ENCODE assay signal across 23 cellular contexts in genomic region chr4:181659202-181659601, GRCh38.
A peak's percentile ranks its signal among the peaks of the same experiment; 100 is the strongest.
DNase-seq lines count a peak whose midpoint lies in the region; ATAC-seq and TF ChIP-seq lines count a peak whose summit lies in the region.
"Had no signal": no experiment of that assay in that cellular context is flagged by ENCODE, and none has a peak within 500 bp of the region (broad histone marks: within the 10 kb centered on the region; RNA-seq: fewer than 3 reads in every experiment).

No MANE protein-coding gene starts in this region.

- H3K79me2 ChIP-seq in ACC112 (ENCODE audit: control insufficient read depth, insufficient read depth, low read length, unreplicated experiment): no peaks in the 10 kb centered on the region
- H3K79me2 ChIP-seq in fibroblast of lung (ENCODE audit: control insufficient read depth, insufficient read depth, low read length): no peaks in the 10 kb centered on the region

- TF ChIP-seq EP300 in ovary (IDR thresholded peaks at IDR 0.05): no peak

- peaks cover 52% of the 10 kb centered on the region for H3K4me1 ChIP-seq in ACC112 (ENCODE audit: control insufficient read depth, insufficient read depth, low read length, unreplicated experiment)
- no peaks in the 10 kb centered on the region for H3K4me1 ChIP-seq in fibroblast of lung (ENCODE audit: control insufficient read depth, extremely low read depth, insufficient read depth, low read length)
- no peaks in the 10 kb centered on the region for H3K4me1 ChIP-seq in ovary (ENCODE audit: insufficient read depth)
- H3K4me1 ChIP-seq: A549, vagina had no signal

- H3K4me3 ChIP-seq in ACC112 (ENCODE audit: low read depth, low read length) (peak overlapping the region; percentile 33), fibroblast of lung (replicated peaks in 1 of 4; ENCODE audit: control extremely low read depth in 1 of 4, insufficient read depth in 1 of 4, low read depth in 3 of 4, low read length in 4 of 4) (no peak overlapping the region), ovary (no peak overlapping the region)
- H3K4me3 ChIP-seq: A549, vagina had no signal

- H3K27me3 ChIP-seq in ACC112 (ENCODE audit: insufficient read depth, low read length): no peaks in the 10 kb centered on the region
- no peaks in the 10 kb centered on the region for H3K27me3 ChIP-seq in fibroblast of lung (ENCODE audit: control insufficient read depth, insufficient read depth, low read length)
- no peaks in the 10 kb centered on the region for H3K27me3 ChIP-seq in ovary
- H3K27me3 ChIP-seq: vagina had no signal

- no peak overlapping the region for H2AFZ ChIP-seq in ACC112 (ENCODE audit: low read length, unreplicated experiment)
- no peak overlapping the region for H2AFZ ChIP-seq in fibroblast of lung (ENCODE audit: low read length)

- H3K36me3 ChIP-seq in ACC112 (ENCODE audit: insufficient read depth, low read length) (no peaks in the 10 kb centered on the region), fibroblast of lung (ENCODE audit: control insufficient read depth, insufficient read depth, low read length) (no peaks in the 10 kb centered on the region), ovary (no peaks in the 10 kb centered on the region)
- H3K36me3 ChIP-seq: vagina had no signal

- intact Hi-C loops in ovary (cut with DNase I): no loop called here

- TF ChIP-seq CTCF in fibroblast of lung (conservative IDR thresholded peaks at IDR 0.05 in 1 of 2, IDR thresholded peaks at IDR 0.05 in 1 of 2; ENCODE audit: low read depth in 1 of 2, low read length in 2 of 2) (no peak), ovary (IDR thresholded peaks at IDR 0.05) (no peak)

- no peak overlapping the region for H3K9ac ChIP-seq in fibroblast of lung (ENCODE audit: insufficient read depth, low read length)

- 34 to 50% (median 35%) methylated on average over 3 of the region's 3 CpGs for WGBS in ovary, 3 donors

- H3K27ac ChIP-seq in ACC112 (ENCODE audit: low read depth, low read length) (peak overlapping the region; percentile 100), fibroblast of lung (ENCODE audit: insufficient read depth, low read length) (no peak overlapping the region), ovary (no peak overlapping the region)
- H3K27ac ChIP-seq: A549, vagina had no signal

- no peaks in the 10 kb centered on the region for H3K9me3 ChIP-seq in fibroblast of lung (ENCODE audit: control insufficient read depth, insufficient read depth, low read depth, low read length)
- H3K9me3 ChIP-seq in ovary: no peaks in the 10 kb centered on the region
- H3K9me3 ChIP-seq: A549, vagina had no signal

- DNase-seq in OCI-M1 (lab: John Stamatoyannopoulos, UW): peak; percentile 48
- peak; percentile 47 to 60 for DNase-seq in fibroblast of lung (ENCODE audit: low read depth in 2 of 2)
- no peak for DNase-seq in stimulated activated naive CD4-positive, alpha-beta T cell treated with Interleukin-2 at 50 U/mL for 16 hours (lab: John Stamatoyannopoulos, UW)
- no peak for DNase-seq in DMS153 treated with DMSO at 0.1 percent for 48 hours (lab: John Stamatoyannopoulos, UW; ENCODE audit: unreplicated experiment)
- DNase-seq in activated CD4-positive, alpha-beta T cell treated with anti-CD3 and anti-CD28 coated beads for 4 hours: no peak
- no peak for DNase-seq in ovary
- DNase-seq: activated CD4-positive, alpha-beta T cell treated with anti-CD3 and anti-CD28 coated beads, Interleukin-2, amount 50 U/mL, for 48 hours; activated CD8-positive, alpha-beta memory T cell treated with anti-CD3 and anti-CD28 coated beads, Interleukin-2, amount 50 U/mL, for 4 hours; aorta; cerebellar nuclear complex; DND-41; foreskin melanocyte; NCI-H1048; NCI-H2029; NCI-H2227 treated with DMSO at 0.1 percent for 48 hours; stimulated activated CD4-positive, alpha-beta T cell treated with anti-CD3 and anti-CD28 coated beads, Interleukin-2, amount 100 ng/mL, for 48 hours had no signal

- TF ChIP-seq POLR2A in ovary (IDR thresholded peaks at IDR 0.05): no peak

- H4K20me1 ChIP-seq in fibroblast of lung (ENCODE audit: control insufficient read depth, extremely low read depth, insufficient read depth, low read length): no peaks in the 10 kb centered on the region

- peak; percentile 72 for ATAC-seq in GM19463 (IDR thresholded peaks at IDR 0.05; ENCODE audit: unreplicated experiment)
- ATAC-seq: A549; activated naive CD4-positive, alpha-beta T cell treated with anti-CD3 and anti-CD28 coated beads, Interleukin-2, amount 50 U/mL, for 72 hours; left lobe of liver; stimulated activated effector memory CD8-positive, alpha-beta T cell treated with anti-CD3 and anti-CD28 coated beads, Interleukin-12 subunit alpha, Interleukin-12 subunit beta, amount 100 ng/mL, for 72 hours had no signal

- no peak overlapping the region for H3K4me2 ChIP-seq in fibroblast of lung (ENCODE audit: extremely low read depth, insufficient read depth, low read length)
- H3K4me2 ChIP-seq: A549 had no signal

Comparison
In these comparisons a context has a peak if more than half of its experiments do, and no peak if none do; other contexts are left out.
1. DNase-seq: peak in OCI-M1 (single experiment) and fibroblast of lung (2 of 2); none in stimulated activated naive CD4-positive, alpha-beta T cell treated with Interleukin-2 at 50 U/mL for 16 hours (single experiment), DMS153 treated with DMSO at 0.1 percent for 48 hours (single experiment), activated CD4-positive, alpha-beta T cell treated with anti-CD3 and anti-CD28 coated beads for 4 hours (0 of 2) and ovary (0 of 5).